ENCODE assay signal across 24 cellular contexts in genomic region chr6:51330971-51331370, GRCh38.
"Had no signal": no experiment of that assay in that cellular context is flagged by ENCODE, and none has a peak within 500 bp of the region (broad histone marks: within the 10 kb centered on the region; RNA-seq: fewer than 3 reads in every experiment).

No MANE protein-coding gene starts in this region.

- H3K9me3 ChIP-seq: left ventricle myocardium inferior, ovary, right atrium auricular region, right lobe of liver, tibial nerve, upper lobe of left lung, vagina had no signal

- H3K36me3 Mint-ChIP-seq: immature natural killer cell; naive thymus-derived CD8-positive, alpha-beta T cell; stimulated activated memory B cell treated with anti-CD40 and anti-IgM and Interleukin-4, amounts not matched to agents 10 μg/mL and 1 μg/mL and 100 μg/mL, for 72 hours had no signal

- FAIRE-seq: islet of Langerhans, kidney had no signal

- H3K27ac Mint-ChIP-seq: immature natural killer cell; naive thymus-derived CD8-positive, alpha-beta T cell; nephron; progenitor cell of endocrine pancreas; stimulated activated memory B cell treated with anti-CD40 and anti-IgM and Interleukin-4, amounts not matched to agents 10 μg/mL and 1 μg/mL and 100 μg/mL, for 72 hours; stimulated activated naive CD8-positive, alpha-beta T cell treated with anti-CD3 and anti-CD28 coated beads, Interleukin-15, amount 100 ng/mL, for 72 hours had no signal

- H3K4me1 ChIP-seq: left ventricle myocardium inferior, right atrium auricular region, tibial nerve, upper lobe of left lung, vagina had no signal

- H3K9me3 Mint-ChIP-seq: stimulated activated memory B cell treated with anti-CD40 and anti-IgM and Interleukin-4, amounts not matched to agents 10 μg/mL and 1 μg/mL and 100 μg/mL, for 72 hours had no signal

- DNase-seq: hypothalamus; immature natural killer cell; kidney; left ventricle myocardium inferior; naive thymus-derived CD8-positive, alpha-beta T cell; ovary; right lobe of liver; stimulated activated CD4-positive, alpha-beta T cell treated with anti-CD3 and anti-CD28 coated beads, Interleukin-1b, Interleukin-23, amount 100 ng/mL, for 48 hours; stimulated activated CD4-positive, alpha-beta T cell treated with anti-CD3 and anti-CD28 coated beads, Interleukin-2, amount 100 ng/mL, for 48 hours; stimulated activated CD4-positive, alpha-beta T cell treated with anti-CD3 and anti-CD28 coated beads, Interleukin-4, amount 100 ng/mL, for 4 hours; stimulated activated CD8-positive, alpha-beta memory T cell treated with anti-CD3 and anti-CD28 coated beads, Interleukin-4, amount 100 ng/mL, for 48 hours; stimulated activated naive CD4-positive, alpha-beta T cell treated with Interleukin-2 at 50 U/mL for 16 hours; stimulated activated naive CD8-positive, alpha-beta T cell treated with anti-CD3 and anti-CD28 coated beads, Interleukin-15, amount 100 ng/mL, for 72 hours; substantia nigra; upper lobe of left lung had no signal

- H3K4me3 Mint-ChIP-seq: immature natural killer cell; naive thymus-derived CD8-positive, alpha-beta T cell; nephron; stimulated activated memory B cell treated with anti-CD40 and anti-IgM and Interleukin-4, amounts not matched to agents 10 μg/mL and 1 μg/mL and 100 μg/mL, for 72 hours; stimulated activated naive CD8-positive, alpha-beta T cell treated with anti-CD3 and anti-CD28 coated beads, Interleukin-15, amount 100 ng/mL, for 72 hours had no signal

- H3K4me3 ChIP-seq: left ventricle myocardium inferior, lung, ovary, right atrium auricular region, right lobe of liver, smooth muscle cell, tibial nerve, upper lobe of left lung, vagina had no signal

- ATAC-seq: naive thymus-derived CD8-positive, alpha-beta T cell; right lobe of liver; stimulated activated memory B cell treated with anti-CD40 and anti-IgM and Interleukin-4, amounts not matched to agents 10 μg/mL and 1 μg/mL and 100 μg/mL, for 72 hours; stimulated activated naive CD8-positive, alpha-beta T cell treated with anti-CD3 and anti-CD28 coated beads, Interleukin-15, amount 100 ng/mL, for 72 hours had no signal

- H3K27ac ChIP-seq: left ventricle myocardium inferior, ovary, right atrium auricular region, right lobe of liver, tibial nerve, upper lobe of left lung, vagina had no signal

- H3K4me1 Mint-ChIP-seq: immature natural killer cell; naive thymus-derived CD8-positive, alpha-beta T cell; nephron; stimulated activated memory B cell treated with anti-CD40 and anti-IgM and Interleukin-4, amounts not matched to agents 10 μg/mL and 1 μg/mL and 100 μg/mL, for 72 hours; stimulated activated naive CD8-positive, alpha-beta T cell treated with anti-CD3 and anti-CD28 coated beads, Interleukin-15, amount 100 ng/mL, for 72 hours had no signal

- H3K27me3 ChIP-seq: ovary, right atrium auricular region, right lobe of liver, tibial nerve, upper lobe of left lung, vagina had no signal

- H3K4me2 ChIP-seq: smooth muscle cell had no signal

- H3K27me3 Mint-ChIP-seq: naive thymus-derived CD8-positive, alpha-beta T cell; progenitor cell of endocrine pancreas; stimulated activated memory B cell treated with anti-CD40 and anti-IgM and Interleukin-4, amounts not matched to agents 10 μg/mL and 1 μg/mL and 100 μg/mL, for 72 hours; stimulated activated naive CD8-positive, alpha-beta T cell treated with anti-CD3 and anti-CD28 coated beads, Interleukin-15, amount 100 ng/mL, for 72 hours had no signal

- H3K36me3 ChIP-seq: left ventricle myocardium inferior, ovary, right atrium auricular region, right lobe of liver, tibial nerve, upper lobe of left lung, vagina had no signal
